ENCODE assay signal across 1 cellular context in the genomic region with DNA sequence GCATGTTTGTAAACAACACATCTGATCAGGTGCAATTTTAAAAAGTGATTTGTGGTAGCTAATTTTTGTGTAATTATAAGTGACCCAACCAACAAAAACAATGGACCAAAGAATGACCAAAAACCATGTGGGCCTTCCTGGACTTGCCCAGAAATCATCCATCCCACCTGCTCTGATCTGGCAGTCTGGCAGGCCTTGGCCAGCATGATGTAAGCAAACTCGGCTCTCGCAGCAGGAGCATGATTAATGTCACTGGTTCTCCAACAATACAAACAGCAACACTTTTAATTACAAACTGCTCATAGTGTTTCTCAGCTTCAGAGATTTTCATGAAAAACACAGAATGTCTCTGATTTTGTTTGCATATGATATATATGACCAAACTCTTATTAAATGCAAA.
TF ChIP-seq lines count a peak whose summit lies in the region.

No MANE protein-coding gene starts in this region.

TF ChIP-seq in H1, 55 proteins besides CTCF, POLR2A, EP300 and RAD21:
- TF ChIP-seq KDM1A (IDR thresholded peaks at IDR 0.05; ENCODE audit: borderline replicate concordance, low read length) (no peak), BCL11A (IDR thresholded peaks at IDR 0.05; ENCODE audit: low read depth in 2 of 2, low read length in 2 of 2) (no peak), CREB1 (IDR thresholded peaks at IDR 0.05) (no peak), GABPA (IDR thresholded peaks at IDR 0.05; ENCODE audit: borderline replicate concordance, insufficient read depth, low read length) (no peak), RBBP5 (IDR thresholded peaks at IDR 0.05; ENCODE audit: borderline replicate concordance, low read depth, low read length) (no peak), HDAC6 (IDR thresholded peaks at IDR 0.05; ENCODE audit: low read depth, low read length) (no peak), NRF1 (IDR thresholded peaks at IDR 0.05; ENCODE audit: low read depth, low read length) (no peak), BACH1 (IDR thresholded peaks at IDR 0.05; ENCODE audit: low read length) (no peak), SIX5 (IDR thresholded peaks at IDR 0.05; ENCODE audit: low read depth, low read length) (no peak), YY1 (IDR thresholded peaks at IDR 0.05; ENCODE audit: low read depth, low read length) (no peak)
- TF ChIP-seq, protein P1, sequence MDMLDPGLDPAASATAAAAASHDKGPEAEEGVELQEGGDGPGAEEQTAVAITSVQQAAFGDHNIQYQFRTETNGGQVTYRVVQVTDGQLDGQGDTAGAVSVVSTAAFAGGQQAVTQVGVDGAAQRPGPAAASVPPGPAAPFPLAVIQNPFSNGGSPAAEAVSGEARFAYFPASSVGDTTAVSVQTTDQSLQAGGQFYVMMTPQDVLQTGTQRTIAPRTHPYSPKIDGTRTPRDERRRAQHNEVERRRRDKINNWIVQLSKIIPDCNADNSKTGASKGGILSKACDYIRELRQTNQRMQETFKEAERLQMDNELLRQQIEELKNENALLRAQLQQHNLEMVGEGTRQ (IDR thresholded peaks at IDR 0.05; ENCODE audit: low read length): no peak
